In the genomic region with DNA sequence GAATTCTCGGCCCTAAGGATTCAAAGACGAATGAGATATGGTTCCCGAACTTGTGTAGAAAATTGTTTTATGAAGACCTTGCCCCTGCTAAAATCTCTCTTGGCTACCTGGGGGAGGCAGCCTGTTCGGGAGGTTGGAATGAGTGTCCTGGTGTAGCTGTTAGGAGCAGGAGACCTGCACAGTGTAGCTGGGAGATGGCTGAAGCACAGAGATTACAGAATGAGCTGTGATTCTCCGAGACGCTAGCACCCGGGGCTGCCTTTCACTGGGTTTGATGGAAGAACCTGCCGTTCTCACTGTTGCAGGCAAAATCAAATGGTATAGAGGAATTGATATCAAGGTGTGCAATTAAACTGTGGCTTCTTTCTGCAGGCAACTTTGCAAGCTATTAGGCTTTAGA, we compare ENCODE assay signal across 1 cellular context.
TF ChIP-seq lines count a peak whose summit lies in the region.

No MANE protein-coding gene starts in this region.

TF ChIP-seq in WTC11, 78 proteins besides CTCF, POLR2A, EP300 and RAD21 (continued from another document):
- TF ChIP-seq, protein P1, sequence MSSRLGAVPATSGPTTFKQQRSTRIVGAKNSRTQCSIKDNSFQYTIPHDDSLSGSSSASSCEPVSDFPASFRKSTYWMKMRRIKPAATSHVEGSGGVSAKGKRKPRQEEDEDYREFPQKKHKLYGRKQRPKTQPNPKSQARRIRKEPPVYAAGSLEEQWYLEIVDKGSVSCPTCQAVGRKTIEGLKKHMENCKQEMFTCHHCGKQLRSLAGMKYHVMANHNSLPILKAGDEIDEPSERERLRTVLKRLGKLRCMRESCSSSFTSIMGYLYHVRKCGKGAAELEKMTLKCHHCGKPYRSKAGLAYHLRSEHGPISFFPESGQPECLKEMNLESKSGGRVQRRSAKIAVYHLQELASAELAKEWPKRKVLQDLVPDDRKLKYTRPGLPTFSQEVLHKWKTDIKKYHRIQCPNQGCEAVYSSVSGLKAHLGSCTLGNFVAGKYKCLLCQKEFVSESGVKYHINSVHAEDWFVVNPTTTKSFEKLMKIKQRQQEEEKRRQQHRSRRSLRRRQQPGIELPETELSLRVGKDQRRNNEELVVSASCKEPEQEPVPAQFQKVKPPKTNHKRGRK (CRISPR knock-in tag; IDR thresholded peaks at IDR 0.05; ENCODE audit: borderline replicate concordance) = no peak
- TF ChIP-seq, protein P2, sequence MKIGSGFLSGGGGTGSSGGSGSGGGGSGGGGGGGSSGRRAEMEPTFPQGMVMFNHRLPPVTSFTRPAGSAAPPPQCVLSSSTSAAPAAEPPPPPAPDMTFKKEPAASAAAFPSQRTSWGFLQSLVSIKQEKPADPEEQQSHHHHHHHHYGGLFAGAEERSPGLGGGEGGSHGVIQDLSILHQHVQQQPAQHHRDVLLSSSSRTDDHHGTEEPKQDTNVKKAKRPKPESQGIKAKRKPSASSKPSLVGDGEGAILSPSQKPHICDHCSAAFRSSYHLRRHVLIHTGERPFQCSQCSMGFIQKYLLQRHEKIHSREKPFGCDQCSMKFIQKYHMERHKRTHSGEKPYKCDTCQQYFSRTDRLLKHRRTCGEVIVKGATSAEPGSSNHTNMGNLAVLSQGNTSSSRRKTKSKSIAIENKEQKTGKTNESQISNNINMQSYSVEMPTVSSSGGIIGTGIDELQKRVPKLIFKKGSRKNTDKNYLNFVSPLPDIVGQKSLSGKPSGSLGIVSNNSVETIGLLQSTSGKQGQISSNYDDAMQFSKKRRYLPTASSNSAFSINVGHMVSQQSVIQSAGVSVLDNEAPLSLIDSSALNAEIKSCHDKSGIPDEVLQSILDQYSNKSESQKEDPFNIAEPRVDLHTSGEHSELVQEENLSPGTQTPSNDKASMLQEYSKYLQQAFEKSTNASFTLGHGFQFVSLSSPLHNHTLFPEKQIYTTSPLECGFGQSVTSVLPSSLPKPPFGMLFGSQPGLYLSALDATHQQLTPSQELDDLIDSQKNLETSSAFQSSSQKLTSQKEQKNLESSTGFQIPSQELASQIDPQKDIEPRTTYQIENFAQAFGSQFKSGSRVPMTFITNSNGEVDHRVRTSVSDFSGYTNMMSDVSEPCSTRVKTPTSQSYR (CRISPR knock-in tag; IDR thresholded peaks at IDR 0.05) = no peak
- no peak for TF ChIP-seq NR3C1 (CRISPR knock-in tag; conservative IDR thresholded peaks at IDR 0.05; ENCODE audit: low read depth)
